Comparison of ENCODE assay signal across 35 cellular contexts in the genomic region with DNA sequence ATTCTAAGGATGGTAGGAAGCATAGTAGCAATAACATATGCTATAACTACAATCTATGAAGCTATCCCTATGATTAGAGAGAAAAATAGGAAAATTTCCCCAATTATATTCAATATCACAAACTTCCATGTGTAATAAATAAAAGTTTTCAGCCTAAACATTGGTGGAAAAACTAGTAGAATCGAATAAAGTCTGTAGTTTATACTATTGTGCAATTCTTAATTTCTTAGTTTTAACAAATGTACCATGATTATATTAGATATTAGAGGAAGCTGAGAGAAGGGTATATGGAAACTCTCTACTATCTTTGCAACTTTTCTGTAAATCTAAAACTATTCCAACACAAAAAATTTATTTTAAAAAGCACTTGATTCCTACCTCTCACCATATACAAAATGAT. TPM values are rescaled to one million over a fixed set of nuclear protein-coding genes. Genes with fewer than 3 reads are reported as not detected.
DNase-seq lines count a peak whose midpoint lies in the region; ATAC-seq, FAIRE-seq and TF ChIP-seq lines count a peak whose summit lies in the region.
"Had no signal": no experiment of that assay in that cellular context is flagged by ENCODE, and none has a peak within 500 bp of the region (broad histone marks: within the 10 kb centered on the region; RNA-seq: fewer than 3 reads in every experiment).

No MANE protein-coding gene starts in this region.

- no peak overlapping the region for H2BK15ac ChIP-seq in IMR-90 (ENCODE audit: low read depth, low read length)

- CTCF ChIA-PET in IMR-90 (lab: Yijun Ruan, JAX) (interaction anchor here (0.6 to 0.8 kb wide), 2 partner anchors 10 to 24 kb away, joined by 4 read pairs; no protein-coding TSS in a partner anchor), K562 (lab: Yijun Ruan, JAX; ENCODE audit: low intra/inter-chr PET ratio) (no interaction called here)

- peaks cover 54% of the 10 kb centered on the region for H3K4me1 Mint-ChIP-seq in stimulated activated naive CD8-positive, alpha-beta T cell treated with anti-CD3 and anti-CD28 coated beads, Interleukin-15, Interleukin-2, amounts not matched to agents 100 ng/mL and 50 ng/mL, for 24 hours (ENCODE audit: low read depth)
- peaks cover 53% of the 10 kb centered on the region for H3K4me1 Mint-ChIP-seq in stimulated activated naive CD8-positive, alpha-beta T cell treated with anti-CD3 and anti-CD28 coated beads, Interleukin-15, amount 100 ng/mL, for 72 hours
- peaks cover 34% of the 10 kb centered on the region for H3K4me1 Mint-ChIP-seq in stimulated activated effector memory CD8-positive, alpha-beta T cell treated with anti-CD3 and anti-CD28 coated beads, Interleukin-12 subunit alpha, Interleukin-12 subunit beta, amount 100 ng/mL, for 72 hours

- DNase-seq in stimulated activated naive CD8-positive, alpha-beta T cell treated with anti-CD3 and anti-CD28 coated beads, Interleukin-15, amount 100 ng/mL, for 72 hours: no peak
- DNase-seq in IMR-90: no peak
- no peak for DNase-seq in K562 (ENCODE audit: extremely low read depth in 1 of 4, low spot score in 3 of 4)
- DNase-seq in MG63: no peak
- DNase-seq in stimulated activated effector memory CD8-positive, alpha-beta T cell treated with anti-CD3 and anti-CD28 coated beads, Interleukin-12 subunit alpha, Interleukin-12 subunit beta, amount 100 ng/mL, for 72 hours (ENCODE audit: low spot score in 2 of 2): no peak
- DNase-seq: 8988T; ACHN; AML-193; BE2C; C1 segment of cervical spinal cord; Caco-2; Calu3; CD4-positive, alpha-beta memory T cell; CD4-positive, alpha-beta T cell; CD4-positive, CD25-positive, alpha-beta regulatory T cell; CD8-positive, alpha-beta memory T cell; CD8-positive, alpha-beta T cell; COR-L47; DMS 273 treated with DMSO at 0.1 percent for 48 hours; DMS153; DMS53; DMS79; DMS79 treated with DMSO at 0.1 percent for 48 hours; DND-41; EL had no signal

- no peak overlapping the region for H4K91ac ChIP-seq in IMR-90 (ENCODE audit: insufficient read depth, low read depth, low read length)

- H3K4me1 ChIP-seq in IMR-90 (ENCODE audit: control insufficient read depth, insufficient read depth, low read length) (no peaks in the 10 kb centered on the region), K562 (replicated peaks in 1 of 2; ENCODE audit: control insufficient read depth in 2 of 2, insufficient read depth in 2 of 2, low read length in 2 of 2) (no peaks in the 10 kb centered on the region)
- H3K4me1 ChIP-seq: A549, BE2C, Caco-2 had no signal

- H3K23ac ChIP-seq in IMR-90 (ENCODE audit: low read depth, low read length): no peak overlapping the region

- TF ChIP-seq CTCF in IMR-90 (conservative IDR thresholded peaks at IDR 0.05; ENCODE audit: low read depth, low read length) (no peak), K562 (IDR thresholded peaks at IDR 0.05 in 2 of 3, conservative IDR thresholded peaks at IDR 0.05 in 1 of 3; ENCODE audit: insufficient read depth in 2 of 3, low read depth in 1 of 3, low read length in 3 of 3) (no peak)

- no peak overlapping the region for H2BK5ac ChIP-seq in IMR-90 (ENCODE audit: low read depth, low read length, poor library complexity, severe bottlenecking)

- intact Hi-C loops in IMR-90 (cut with micrococcal nuclease) (no loop called here), K562 (cut with micrococcal nuclease) (no loop called here)

- H3K27me3 Mint-ChIP-seq in stimulated activated naive CD8-positive, alpha-beta T cell treated with anti-CD3 and anti-CD28 coated beads, Interleukin-15, Interleukin-2, amounts not matched to agents 100 ng/mL and 50 ng/mL, for 24 hours: no peaks in the 10 kb centered on the region
- no peaks in the 10 kb centered on the region for H3K27me3 Mint-ChIP-seq in stimulated activated naive CD8-positive, alpha-beta T cell treated with anti-CD3 and anti-CD28 coated beads, Interleukin-15, amount 100 ng/mL, for 72 hours
- H3K27me3 Mint-ChIP-seq: B cell; CD4-positive, alpha-beta memory T cell; CD4-positive, alpha-beta T cell; CD8-positive, alpha-beta memory T cell had no signal

- H3K27me3 ChIP-seq in IMR-90 (ENCODE audit: control insufficient read depth, insufficient read depth, low read length) (no peaks in the 10 kb centered on the region; the same call in 1 of the 2 replicates), K562 (ENCODE audit: control insufficient read depth in 2 of 2, insufficient read depth in 2 of 2, low read length in 2 of 2) (no peaks in the 10 kb centered on the region), MG63 (no peaks in the 10 kb centered on the region)
- H3K27me3 ChIP-seq: BE2C; BLaER1; BLaER1 treated with 17β-estradiol and CSF1 and Interleukin-3, amounts not matched to agents 10 nM and 100 nM had no signal

- H3K9ac ChIP-seq in IMR-90 (ENCODE audit: low read depth, low read length) (no peak overlapping the region), K562 (ENCODE audit: insufficient read depth in 1 of 2, low read depth in 2 of 2, low read length in 2 of 2) (no peak overlapping the region)
- H3K9ac ChIP-seq: BLaER1; BLaER1 treated with 17β-estradiol and CSF1 and Interleukin-3, amounts not matched to agents 10 nM and 100 nM had no signal

- H3K14ac ChIP-seq in IMR-90 (replicated peaks; ENCODE audit: low read depth, low read length): no peak overlapping the region

- H3K4me2 ChIP-seq in IMR-90 (ENCODE audit: low read depth, low read length) (no peak overlapping the region), K562 (ENCODE audit: insufficient read depth, low read length) (no peak overlapping the region)
- H3K4me2 ChIP-seq: A549; BLaER1; BLaER1 treated with 17β-estradiol and CSF1 and Interleukin-3, amounts not matched to agents 10 nM and 100 nM had no signal

- TF ChIP-seq POLR2A in IMR-90 (IDR thresholded peaks at IDR 0.05; ENCODE audit: low read depth, low read length) (no peak), K562 (conservative IDR thresholded peaks at IDR 0.05) (no peak)

- BruUV-seq in IMR-90 (replicated peaks; lab: Mats Ljungman, UMichigan) (no TSS peak), K562 (replicated peaks; lab: Mats Ljungman, UMichigan) (no TSS peak)

- H3K36me3 Mint-ChIP-seq in stimulated activated naive CD8-positive, alpha-beta T cell treated with anti-CD3 and anti-CD28 coated beads, Interleukin-15, Interleukin-2, amounts not matched to agents 100 ng/mL and 50 ng/mL, for 24 hours (ENCODE audit: low read depth): no peaks in the 10 kb centered on the region
- no peaks in the 10 kb centered on the region for H3K36me3 Mint-ChIP-seq in stimulated activated effector memory CD8-positive, alpha-beta T cell treated with anti-CD3 and anti-CD28 coated beads, Interleukin-12 subunit alpha, Interleukin-12 subunit beta, amount 100 ng/mL, for 72 hours
- H3K36me3 Mint-ChIP-seq: CD14-positive monocyte; CD4-positive, alpha-beta memory T cell; CD4-positive, CD25-positive, alpha-beta regulatory T cell; CD8-positive, alpha-beta memory T cell; CD8-positive, alpha-beta T cell had no signal

- H3K79me2 ChIP-seq in K562 (ENCODE audit: control insufficient read depth, insufficient read depth, low read length): no peaks in the 10 kb centered on the region

- no peak for FAIRE-seq in K562 (lab: Jason Lieb, UNC)
- FAIRE-seq: A204.1, A549, D721Med had no signal

- H3K79me1 ChIP-seq in IMR-90 (ENCODE audit: low read depth in 1 of 2, low read length in 2 of 2): no peaks in the 10 kb centered on the region

- H3K27ac ChIP-seq in IMR-90 (ENCODE audit: insufficient read depth, low read length): no peak overlapping the region
- no peak overlapping the region for H3K27ac ChIP-seq in K562 (ENCODE audit: extremely low read depth, low read depth, low read length)
- H3K27ac ChIP-seq: 22Rv1; A549; BLaER1; BLaER1 treated with 17β-estradiol and CSF1 and Interleukin-3, amounts not matched to agents 10 nM and 100 nM; C4-2B had no signal

- no peaks in the 10 kb centered on the region for H3K9me3 Mint-ChIP-seq in stimulated activated naive CD8-positive, alpha-beta T cell treated with anti-CD3 and anti-CD28 coated beads, Interleukin-15, Interleukin-2, amounts not matched to agents 100 ng/mL and 50 ng/mL, for 24 hours
- H3K9me3 Mint-ChIP-seq in stimulated activated naive CD8-positive, alpha-beta T cell treated with anti-CD3 and anti-CD28 coated beads, Interleukin-15, amount 100 ng/mL, for 72 hours: no peaks in the 10 kb centered on the region
- no peaks in the 10 kb centered on the region for H3K9me3 Mint-ChIP-seq in stimulated activated effector memory CD8-positive, alpha-beta T cell treated with anti-CD3 and anti-CD28 coated beads, Interleukin-12 subunit alpha, Interleukin-12 subunit beta, amount 100 ng/mL, for 72 hours
- H3K9me3 Mint-ChIP-seq: CD14-positive monocyte; CD4-positive, alpha-beta memory T cell; CD4-positive, alpha-beta T cell; CD8-positive, alpha-beta memory T cell; CD8-positive, alpha-beta T cell had no signal

- no peak overlapping the region for H3K56ac ChIP-seq in IMR-90 (ENCODE audit: extremely low read depth, insufficient read depth, low read length)

- H3K4me3 ChIP-seq in IMR-90 (ENCODE audit: insufficient read depth, low read depth, low read length) (no peak overlapping the region), K562 (no peak overlapping the region), MG63 (no peak overlapping the region)
- H3K4me3 ChIP-seq: A549; BLaER1; BLaER1 treated with 17β-estradiol and CSF1 and Interleukin-3, amounts not matched to agents 10 nM and 100 nM had no signal

- POLR2A ChIA-PET in IMR-90 (lab: Charles Lee; ENCODE audit: unreplicated experiment): no interaction called here
- POLR2A ChIA-PET in K562 (lab: Yijun Ruan, JAX): no interaction called here

- H3K4me3 Mint-ChIP-seq in stimulated activated naive CD8-positive, alpha-beta T cell treated with anti-CD3 and anti-CD28 coated beads, Interleukin-15, Interleukin-2, amounts not matched to agents 100 ng/mL and 50 ng/mL, for 24 hours: no peak overlapping the region
- H3K4me3 Mint-ChIP-seq in stimulated activated naive CD8-positive, alpha-beta T cell treated with anti-CD3 and anti-CD28 coated beads, Interleukin-15, amount 100 ng/mL, for 72 hours: no peak overlapping the region
- no peak overlapping the region for H3K4me3 Mint-ChIP-seq in stimulated activated effector memory CD8-positive, alpha-beta T cell treated with anti-CD3 and anti-CD28 coated beads, Interleukin-12 subunit alpha, Interleukin-12 subunit beta, amount 100 ng/mL, for 72 hours
- H3K4me3 Mint-ChIP-seq: B cell; CD14-positive monocyte; CD4-positive, alpha-beta memory T cell; CD4-positive, alpha-beta T cell; CD4-positive, CD25-positive, alpha-beta regulatory T cell; CD8-positive, alpha-beta memory T cell; CD8-positive, alpha-beta T cell had no signal

- WGBS in IMR-90 (ENCODE audit: extremely low coverage in 2 of 2, insufficient read length in 1 of 2), 2 experiments: no CpG with 5 or more reads among the region's 1 CpG
- 0% methylated on average over 1 of the region's 1 CpG for WGBS in K562 (ENCODE audit: insufficient coverage, low coverage, missing lambda C conversion rate)

- in situ Hi-C loops in IMR-90 (cut with MboI; ENCODE audit: low sequenced_read_pairs) (no loop called here), K562 (cut with MboI) (no loop called here)

- H3K9me1 ChIP-seq in IMR-90 (ENCODE audit: insufficient read depth, low read length): 0 out of 2 replicates have a peak, but pooled peaks cover 9% of the 10 kb centered on the region
- no peaks in the 10 kb centered on the region for H3K9me1 ChIP-seq in K562 (ENCODE audit: control insufficient read depth, insufficient read depth, low read length)

- H2AK9ac ChIP-seq in IMR-90 (replicated peaks; ENCODE audit: low read depth, low read length, poor library complexity): no peak overlapping the region

- no peak overlapping the region for H2AFZ ChIP-seq in IMR-90 (replicated peaks; ENCODE audit: low read length, poor library complexity)
- no peak overlapping the region for H2AFZ ChIP-seq in K562 (ENCODE audit: low read depth, low read length)

- no peak overlapping the region for H3K4ac ChIP-seq in IMR-90 (ENCODE audit: low read depth, low read length)

- no peaks in the 10 kb centered on the region for H4K20me1 ChIP-seq in IMR-90 (ENCODE audit: insufficient read depth, low read length)
- H4K20me1 ChIP-seq in K562 (replicated peaks; ENCODE audit: control insufficient read depth, insufficient read depth, low read length): no peaks in the 10 kb centered on the region
- H4K20me1 ChIP-seq: BLaER1; BLaER1 treated with 17β-estradiol and CSF1 and Interleukin-3, amounts not matched to agents 10 nM and 100 nM had no signal

- no peak overlapping the region for H2BK120ac ChIP-seq in IMR-90 (ENCODE audit: low read depth, low read length)

- dilution Hi-C loops in IMR-90 (cut with HindIII; ENCODE audit: low sequenced_read_pairs, unreplicated experiment): no loop called here

- TF ChIP-seq RAD21 in IMR-90 (IDR thresholded peaks at IDR 0.05; ENCODE audit: low read length) (no peak), K562 (CRISPR knock-in tag; conservative IDR thresholded peaks at IDR 0.05 in 1 of 2, IDR thresholded peaks at IDR 0.05 in 1 of 2) (no peak)

- H3K9me3 ChIP-seq in IMR-90 (ENCODE audit: control insufficient read depth, insufficient read depth, low read length) (no peaks in the 10 kb centered on the region), K562 (replicated peaks; ENCODE audit: control insufficient read depth, insufficient read depth, low read depth, low read length) (no peaks in the 10 kb centered on the region), MG63 (no peaks in the 10 kb centered on the region)
- H3K9me3 ChIP-seq: A549, BE2C, BLaER1, Caco-2 had no signal

- no peak overlapping the region for H3K18ac ChIP-seq in IMR-90 (ENCODE audit: low read depth, low read length)

- H3K36me3 ChIP-seq in IMR-90 (ENCODE audit: control insufficient read depth, insufficient read depth, low read length): no peaks in the 10 kb centered on the region
- H3K36me3 ChIP-seq in K562 (ENCODE audit: control insufficient read depth, insufficient read depth, low read length): no peaks in the 10 kb centered on the region
- no peaks in the 10 kb centered on the region for H3K36me3 ChIP-seq in MG63
- H3K36me3 ChIP-seq: BE2C; BLaER1; BLaER1 treated with 17β-estradiol and CSF1 and Interleukin-3, amounts not matched to agents 10 nM and 100 nM had no signal

- no peak for TF ChIP-seq EP300 in K562 (IDR thresholded peaks at IDR 0.05; ENCODE audit: low read length)

- no peak overlapping the region for H4K8ac ChIP-seq in IMR-90 (ENCODE audit: low read depth in 2 of 2, low read length in 2 of 2)

- H4K5ac ChIP-seq in IMR-90 (ENCODE audit: low read depth, low read length): no peak overlapping the region

- H2BK20ac ChIP-seq in IMR-90 (ENCODE audit: low read depth, low read length): no peak overlapping the region

- no peak overlapping the region for H2AK5ac ChIP-seq in IMR-90 (ENCODE audit: low read depth, low read length)

- H3K27ac Mint-ChIP-seq in stimulated activated naive CD8-positive, alpha-beta T cell treated with anti-CD3 and anti-CD28 coated beads, Interleukin-15, Interleukin-2, amounts not matched to agents 100 ng/mL and 50 ng/mL, for 24 hours: peak overlapping the region; percentile 65
- no peak overlapping the region for H3K27ac Mint-ChIP-seq in stimulated activated naive CD8-positive, alpha-beta T cell treated with anti-CD3 and anti-CD28 coated beads, Interleukin-15, amount 100 ng/mL, for 72 hours
- no peak overlapping the region for H3K27ac Mint-ChIP-seq in stimulated activated effector memory CD8-positive, alpha-beta T cell treated with anti-CD3 and anti-CD28 coated beads, Interleukin-12 subunit alpha, Interleukin-12 subunit beta, amount 100 ng/mL, for 72 hours
- H3K27ac Mint-ChIP-seq: B cell; CD14-positive monocyte; CD4-positive, alpha-beta memory T cell; CD4-positive, alpha-beta T cell; CD4-positive, CD25-positive, alpha-beta regulatory T cell; CD8-positive, alpha-beta memory T cell; CD8-positive, alpha-beta T cell had no signal

- ATAC-seq in stimulated activated naive CD8-positive, alpha-beta T cell treated with anti-CD3 and anti-CD28 coated beads, Interleukin-15, amount 100 ng/mL, for 72 hours: no peak
- ATAC-seq in IMR-90 (ENCODE audit: low read depth) (no peak), K562 (no peak)
- ATAC-seq in stimulated activated effector memory CD8-positive, alpha-beta T cell treated with anti-CD3 and anti-CD28 coated beads, Interleukin-12 subunit alpha, Interleukin-12 subunit beta, amount 100 ng/mL, for 72 hours: no peak
- ATAC-seq: A549; CD8-positive, alpha-beta T cell had no signal

RNA-seq across cellular contexts. Expression of gene GFI1, which starts 13.8 kb away (rescaled TPM):
- total RNA-seq in IMR-90 (2012; rRNA removed) (under 0.01 TPM in 2 replicates), K562 (2014; rRNA removed) (0.36 and 0.53 TPM in 2 replicates), K562 (2014; rRNA removed; fragmentation: Illumina TruSeq; extraction: Trizol) (0.29 and 0.36 TPM in 2 replicates), K562 (2015; rRNA removed; fragmentation: Illumina TruSeq; extraction: Trizol) (0.87 and 1.2 TPM in 2 replicates), K562 (2021) (0.66 and 0.85 TPM in 2 replicates)
- polyA plus RNA-seq in IMR-90 (2012; rRNA removed) (0.16 and 0.21 TPM in 2 replicates), K562 (2011; rRNA removed) (0.93 and 1.2 TPM in 2 replicates), K562 (2014; fragmentation: Illumina TruSeq; extraction: Trizol) (0.40 and 0.46 TPM in 2 replicates), K562 (2014; fragmentation: Nextera tagmentation; extraction: Ambion mirVana) (under 1 TPM; 0.07 to 0.13 TPM), K562 (2014; rRNA removed) (0.45 and 0.68 TPM in 2 replicates)
- 0.05 and 0.12 TPM in 2 replicates for polyA plus RNA-seq in IMR-90 (2012; cell fraction: cytosol; rRNA removed)
- polyA plus RNA-seq in IMR-90 (2012; cell fraction: nucleus; rRNA removed; ENCODE audit: low replicate concordance): 0.85 and 1.0 TPM in 2 replicates
- 1.2 and 1.3 TPM in 2 replicates for total RNA-seq in K562 (2011; cell fraction: chromatin; rRNA removed; ENCODE audit: low replicate concordance)
- 0.53 and 1.5 TPM in 2 replicates for total RNA-seq in K562 (2011; cell fraction: nucleolus; rRNA removed)
- 0.38 and 0.51 TPM in 2 replicates for total RNA-seq in K562 (2011; cell fraction: nucleoplasm; rRNA removed)
- 0.67 and 0.84 TPM in 2 replicates for polyA plus RNA-seq in K562 (2011; cell fraction: cytosol; rRNA removed)
- 2.8 and 4.6 TPM in 2 replicates for polyA plus RNA-seq in K562 (2011; cell fraction: nucleus; rRNA removed)
- polyA plus RNA-seq in K562 (2012): 1.1 and 3.8 TPM in 2 replicates
- 0.60 and 1.1 TPM in 2 replicates for polyA minus RNA-seq in K562 (2011; rRNA and poly(A)+ RNA removed)
- polyA minus RNA-seq in K562 (2011; cell fraction: cytosol; rRNA and poly(A)+ RNA removed): 0.57 TPM in 1 of 2 replicates, not detected in the other
- polyA minus RNA-seq in K562 (2011; cell fraction: nucleus; rRNA and poly(A)+ RNA removed): 0.67 and 1.6 TPM in 2 replicates
- not detected in 2 replicates for total RNA-seq in MG63 (2014; rRNA removed; shearing (Covaris generic); ENCODE audit: low replicate concordance)
- polyA plus RNA-seq: CD14-positive monocyte had no signal
